Comparison of ENCODE assay signal across 8 cellular contexts in the genomic region with DNA sequence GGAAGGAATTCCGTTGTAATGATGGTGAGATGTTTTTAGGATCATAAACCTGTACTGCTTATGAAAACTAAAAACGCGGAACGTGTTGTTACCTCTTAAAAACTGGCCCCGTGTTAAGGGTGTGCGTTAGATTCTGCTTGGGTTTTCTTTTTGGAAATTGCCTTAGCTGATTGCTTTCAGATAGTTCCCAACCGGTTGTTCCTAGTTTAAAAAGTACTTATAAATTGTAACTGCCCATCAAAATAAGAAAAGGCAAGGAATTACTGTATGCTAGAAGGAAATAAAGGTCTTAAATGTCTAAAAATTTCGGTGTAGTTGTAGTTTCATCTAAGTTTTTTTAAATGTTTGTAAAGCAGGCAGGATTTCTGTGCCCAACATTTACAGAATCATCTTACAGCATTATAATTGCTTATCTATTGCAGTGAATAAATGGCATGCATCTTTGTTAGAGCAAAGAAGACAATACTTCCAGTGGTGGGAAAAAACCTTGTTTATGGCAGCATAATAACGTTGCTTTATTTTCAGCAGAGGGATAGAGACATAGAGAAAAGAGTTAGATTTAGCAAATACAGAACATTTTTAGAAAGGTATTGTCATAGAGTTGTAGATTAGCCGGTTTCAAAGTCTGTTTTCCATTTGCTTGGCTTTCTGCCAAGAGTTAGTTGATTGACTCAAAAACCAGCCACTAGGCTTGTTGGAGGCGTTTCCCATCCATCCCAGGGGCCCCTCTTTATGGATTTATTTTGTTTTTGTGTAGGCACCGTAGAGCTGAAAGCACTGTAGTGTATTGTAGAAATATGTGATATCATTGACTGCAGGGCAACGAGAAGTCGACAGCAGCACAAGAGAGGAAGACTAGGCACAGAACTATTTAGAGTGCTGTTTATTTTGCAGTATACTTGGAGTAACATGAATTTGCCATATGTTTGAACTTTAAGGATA. TPM values are rescaled to one million over a fixed set of nuclear protein-coding genes. Genes with fewer than 3 reads are reported as not detected.
A peak's percentile ranks its signal among the peaks of the same experiment; 100 is the strongest.
DNase-seq lines count a peak whose midpoint lies in the region; ATAC-seq and TF ChIP-seq lines count a peak whose summit lies in the region.

No MANE protein-coding gene starts in this region.

- TF ChIP-seq CTCF in BE2C (IDR thresholded peaks at IDR 0.05; ENCODE audit: low read depth, low read length) (no peak), HEK293 (tag by site-specific recombination; IDR thresholded peaks at IDR 0.05) (no peak), esophagus squamous epithelium (IDR thresholded peaks at IDR 0.05) (peak in 2 of 6 experiments; percentile 9 to 11), suprapubic skin (IDR thresholded peaks at IDR 0.05) (peak in 1 of 2 donors; percentile 4)

- TF ChIP-seq POLR2A in esophagus squamous epithelium (IDR thresholded peaks at IDR 0.05) (no peak), suprapubic skin (IDR thresholded peaks at IDR 0.05) (no peak)

- intact Hi-C loops in esophagus squamous epithelium (cut with DNase I): no loop called here

- 0% methylated on average over 14 of the region's 14 CpGs for WGBS in esophagus squamous epithelium, 2 donors
- WGBS in suprapubic skin: under 1% methylated on average over 14 of the region's 14 CpGs

- H3K36me3 ChIP-seq in BE2C: no peaks in the 10 kb centered on the region
- H3K36me3 ChIP-seq in HEK293 (ENCODE audit: control insufficient read depth in 2 of 2, insufficient read depth in 1 of 2, low read length in 2 of 2): no peaks in the 10 kb centered on the region; a peak in 1 of 3 replicates
- H3K36me3 ChIP-seq in esophagus squamous epithelium: no peaks in the 10 kb centered on the region
- no peaks in the 10 kb centered on the region for H3K36me3 ChIP-seq in muscle layer of colon (ENCODE audit: insufficient read depth, low read length)
- H3K36me3 ChIP-seq in suprapubic skin: no peaks in the 10 kb centered on the region

- peak; percentile 61 for DNase-seq in BE2C
- DNase-seq in NCI-H524 (lab: John Stamatoyannopoulos, UW): peak; percentile 72 to 87
- DNase-seq in activated CD8-positive, alpha-beta memory T cell treated with anti-CD3 and anti-CD28 coated beads, Interleukin-2, amount 50 U/mL, for 48 hours: peak; percentile 61
- DNase-seq in esophagus squamous epithelium (lab: John Stamatoyannopoulos, UW): no peak
- DNase-seq in suprapubic skin (ENCODE audit: low spot score in 2 of 2): no peak

- H3K9ac ChIP-seq in muscle layer of colon (ENCODE audit: low read length): peak overlapping the region; percentile 76

- H3K27me3 ChIP-seq in BE2C (no peaks in the 10 kb centered on the region), esophagus squamous epithelium (no peaks in the 10 kb centered on the region), muscle layer of colon (ENCODE audit: control insufficient read depth in 1 of 2, insufficient read depth in 2 of 2, low read length in 2 of 2) (no peaks in the 10 kb centered on the region), suprapubic skin (no peaks in the 10 kb centered on the region)

- no peak for TF ChIP-seq EP300 in suprapubic skin (IDR thresholded peaks at IDR 0.05)

- H3K27ac ChIP-seq in HEK293 (ENCODE audit: extremely low read depth, low read depth, low read length): peak overlapping the region; percentile 98
- H3K27ac ChIP-seq in esophagus squamous epithelium: peak overlapping the region; percentile 94 to 98 (median 98)
- H3K27ac ChIP-seq in muscle layer of colon (ENCODE audit: low read depth, low read length): peak overlapping the region; percentile 100
- H3K27ac ChIP-seq in suprapubic skin: peak overlapping the region; percentile 93

- CTCF ChIA-PET in HEK293 (lab: Yijun Ruan, JAX): interaction anchor here (0.6 to 5.0 kb wide), 17 partner anchors 8 to 460 kb away, joined by 3 to 51 read pairs (median 3); partner anchors contain the start of gene BCAS3

- H3K4me1 ChIP-seq in BE2C: peaks cover 5% of the 10 kb centered on the region
- H3K4me1 ChIP-seq in HEK293 (ENCODE audit: control insufficient read depth, insufficient read depth, low read length): peaks cover 25% of the 10 kb centered on the region
- H3K4me1 ChIP-seq in esophagus squamous epithelium: peaks cover 0 to 66% (median 35%) of the 10 kb centered on the region in 3 donors
- peaks cover 19% of the 10 kb centered on the region for H3K4me1 ChIP-seq in muscle layer of colon (ENCODE audit: insufficient read depth, low read length)
- H3K4me1 ChIP-seq in suprapubic skin: peaks cover 35% of the 10 kb centered on the region

- POLR2A ChIA-PET in HEK293 (lab: Yijun Ruan, JAX): interaction anchor here (0.6 to 3.2 kb wide), 4 partner anchors 13 to 163 kb away, joined by 3 to 30 read pairs (median 4); partner anchors contain the start of gene BCAS3

- ATAC-seq in GM18870 (IDR thresholded peaks at IDR 0.05; ENCODE audit: unreplicated experiment): no peak

- H3K9me3 ChIP-seq in BE2C: no peaks in the 10 kb centered on the region
- H3K9me3 ChIP-seq in HEK293 (ENCODE audit: control insufficient read depth, insufficient read depth, low read depth, low read length): no peaks in the 10 kb centered on the region
- H3K9me3 ChIP-seq in esophagus squamous epithelium: no peaks in the 10 kb centered on the region
- no peaks in the 10 kb centered on the region for H3K9me3 ChIP-seq in muscle layer of colon (ENCODE audit: low read length)
- no peaks in the 10 kb centered on the region for H3K9me3 ChIP-seq in suprapubic skin

- peak overlapping the region; percentile 90 for H3K4me3 ChIP-seq in BE2C (ENCODE audit: low read depth, low read length)
- peak overlapping the region; percentile 94 for H3K4me3 ChIP-seq in HEK293 (ENCODE audit: low read depth, low read length)
- peak overlapping the region; percentile 78 to 94 (median 84) for H3K4me3 ChIP-seq in esophagus squamous epithelium
- peak overlapping the region; percentile 85 to 92 for H3K4me3 ChIP-seq in muscle layer of colon (ENCODE audit: low read depth in 1 of 2, low read length in 2 of 2)
- H3K4me3 ChIP-seq in suprapubic skin: peak overlapping the region; percentile 81

TF ChIP-seq in HEK293, 187 proteins besides CTCF, POLR2A, EP300 and RAD21 (continues in another document):
- TF ChIP-seq ZNF2 (tag by site-specific recombination; IDR thresholded peaks at IDR 0.05) (0 out of 2 replicates have a peak, but pooled peaks have one; percentile 14), ZNF202 (tag by site-specific recombination; IDR thresholded peaks at IDR 0.05; ENCODE audit: borderline replicate concordance) (no peak), ZNF138 (tag by site-specific recombination; IDR thresholded peaks at IDR 0.05; ENCODE audit: borderline replicate concordance) (no peak), RBAK (tag by site-specific recombination; IDR thresholded peaks at IDR 0.05) (no peak), MZF1 (tag by site-specific recombination; IDR thresholded peaks at IDR 0.05; ENCODE audit: borderline replicate concordance) (peak; percentile 18; the same call in 1 of the 2 replicates), ZNF623 (tag by site-specific recombination; IDR thresholded peaks at IDR 0.05) (0 out of 2 replicates have a peak, but pooled peaks have one; percentile 5), KLF1 (tag by site-specific recombination; IDR thresholded peaks at IDR 0.05) (0 out of 2 replicates have a peak, but pooled peaks have one; percentile 17), OSR2 (tag by site-specific recombination; IDR thresholded peaks at IDR 0.05) (0 out of 2 replicates have a peak, but pooled peaks have one; percentile 11), ZNF585B (tag by site-specific recombination; IDR thresholded peaks at IDR 0.05) (no peak), ATF2 (tag by site-specific recombination; IDR thresholded peaks at IDR 0.05; ENCODE audit: low read depth) (peak; percentile 55), ZNF776 (tag by site-specific recombination; IDR thresholded peaks at IDR 0.05; ENCODE audit: borderline replicate concordance) (no peak), ZNF560 (tag by site-specific recombination; IDR thresholded peaks at IDR 0.05; ENCODE audit: borderline replicate concordance) (no peak), ZNF701 (tag by site-specific recombination; IDR thresholded peaks at IDR 0.05) (no peak), ZNF610 (tag by site-specific recombination; IDR thresholded peaks at IDR 0.05; ENCODE audit: borderline replicate concordance) (no peak), ZNF561 (tag by site-specific recombination; IDR thresholded peaks at IDR 0.05; ENCODE audit: borderline replicate concordance) (peak; percentile 62), ZNF521 (tag by site-specific recombination; IDR thresholded peaks at IDR 0.05) (no peak)

RNA-seq across cellular contexts. Expression of gene PPM1D, which starts 1.7 kb away (rescaled TPM):
- polyA plus RNA-seq in BE2C (2012; ENCODE audit: insufficient read depth, insufficient read length, low read depth): 9.6 TPM
- total RNA-seq in esophagus squamous epithelium: 10 to 100 TPM in 3 of 4 donors, 1 to 10 TPM in 1; 6.6 to 11.3 (median 10.6) TPM
- 10 to 100 TPM in 3 of 4 donors, 1 to 10 TPM in 1; 7.0 to 13.0 (median 11.9) TPM for total RNA-seq in suprapubic skin

Comparison
In these comparisons a context has a peak if more than half of its experiments do, and no peak if none do; other contexts are left out.
1. DNase-seq: peak in BE2C (single experiment), NCI-H524 (2 of 2) and activated CD8-positive, alpha-beta memory T cell treated with anti-CD3 and anti-CD28 coated beads, Interleukin-2, amount 50 U/mL, for 48 hours (single experiment); none in esophagus squamous epithelium (single experiment) and suprapubic skin (0 of 2).
2. Peak in every context shown above with its lines, with median percentiles within 50 percentile points of each other: H3K4me3 ChIP-seq and H3K27ac ChIP-seq.